Comparison of ENCODE assay signal across 8 cellular contexts in the genomic region with DNA sequence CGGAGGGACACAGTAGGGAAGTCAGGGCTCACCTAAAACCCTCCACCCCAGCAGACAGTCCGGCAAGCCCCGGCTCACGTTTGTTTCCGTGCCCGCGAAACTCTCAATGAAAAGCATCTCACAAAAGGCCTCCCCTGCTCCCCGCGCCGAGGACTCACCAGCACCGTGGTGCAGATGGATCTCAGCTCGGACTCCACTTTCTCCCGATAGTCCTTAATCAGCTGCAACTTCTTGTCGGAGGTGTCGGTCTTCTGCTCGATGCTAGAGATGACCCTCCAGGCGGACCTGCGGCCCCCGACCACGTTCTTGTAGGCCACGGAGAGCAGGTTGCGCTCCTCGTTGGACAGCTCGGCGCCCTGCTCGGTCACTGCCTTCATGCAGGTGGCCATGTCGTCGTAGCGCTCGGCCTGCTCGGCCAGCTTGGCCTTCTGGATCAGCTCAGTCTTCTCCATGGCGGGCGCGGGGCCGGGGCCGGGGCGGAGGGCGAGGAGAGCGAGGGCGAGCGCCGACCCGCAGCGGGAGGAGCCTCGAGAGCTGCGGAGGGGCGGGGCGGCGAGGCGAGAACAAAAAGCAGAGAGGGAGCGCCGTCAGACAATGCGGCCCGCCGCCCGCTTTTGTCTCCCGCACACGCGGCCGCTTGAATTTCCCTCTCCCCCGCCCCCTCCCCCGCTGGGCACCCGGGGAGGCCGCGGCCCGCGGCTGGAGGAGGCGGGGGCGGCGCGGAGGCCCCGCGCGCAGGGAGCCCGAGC. TPM values are rescaled to one million over a fixed set of nuclear protein-coding genes. Genes with fewer than 3 reads are reported as not detected.
A peak's percentile ranks its signal among the peaks of the same experiment; 100 is the strongest.
DNase-seq lines count a peak whose midpoint lies in the region; ATAC-seq and TF ChIP-seq lines count a peak whose summit lies in the region.

No MANE protein-coding gene starts in this region.

- ATAC-seq in GM18873 (IDR thresholded peaks at IDR 0.05; ENCODE audit: low FRiP score, unreplicated experiment) (peak; percentile 28), HG03108 (IDR thresholded peaks at IDR 0.05; ENCODE audit: unreplicated experiment) (peak; percentile 31), left lobe of liver (peak; percentile 67)

- no peaks in the 10 kb centered on the region for H3K9me3 Mint-ChIP-seq in chondrocyte (ENCODE audit: low read depth)

- POLR2A ChIA-PET in A673 (lab: Charles Lee; ENCODE audit: low non-redundant PET): interaction anchor here (0.7 to 1.0 kb wide), 2 partner anchors 157 to 213 kb away, joined by 4 to 11 read pairs; no protein-coding TSS in a partner anchor

- no peak for TF ChIP-seq CTCF in A673 (conservative IDR thresholded peaks at IDR 0.05; ENCODE audit: low read depth, low read length)
- TF ChIP-seq CTCF in chondrocyte (IDR thresholded peaks at IDR 0.05): no peak

- peak; percentile 89 for DNase-seq in A673 (ENCODE audit: low spot score)
- peak; percentile 76 to 82 for DNase-seq in NCI-H446 (lab: John Stamatoyannopoulos, UW)
- DNase-seq in activated CD4-positive, alpha-beta T cell treated with anti-CD3 and anti-CD28 coated beads for 4 hours: peak; percentile 71 to 79
- DNase-seq in chondrocyte (ENCODE audit: low spot score): no peak
- peak; percentile 80 for DNase-seq in left lobe of liver (ENCODE audit: low spot score)
- peak; percentile 68 for DNase-seq in stimulated activated CD4-positive, alpha-beta T cell treated with anti-CD3 and anti-CD28 coated beads, Interleukin-2, amount 100 ng/mL, for 4 hours (ENCODE audit: low read depth)

- BruUV-seq in A673 (replicated peaks; lab: Mats Ljungman, UMichigan): no TSS peak

- CTCF ChIA-PET in A673 (lab: Charles Lee): no interaction called here

- no peaks in the 10 kb centered on the region for H3K27me3 Mint-ChIP-seq in chondrocyte (ENCODE audit: low read depth)

- peak overlapping the region; percentile 94 for H3K4me3 Mint-ChIP-seq in chondrocyte (ENCODE audit: unreplicated experiment)

- H3K27ac ChIP-seq in A673 (ENCODE audit: low read depth, low read length, poor library complexity, severe bottlenecking): peak overlapping the region; percentile 95

- H3K36me3 ChIP-seq in A673 (ENCODE audit: insufficient read depth, low read length, poor library complexity, severe bottlenecking): peaks cover 39% of the 10 kb centered on the region

- H3K9me3 ChIP-seq in A673 (ENCODE audit: low read depth, low read length, poor library complexity, severe bottlenecking): no peaks in the 10 kb centered on the region

- peak overlapping the region; percentile 79 for H3K4me3 ChIP-seq in A673 (ENCODE audit: low read depth, low read length, poor library complexity, severe bottlenecking)

- H3K4me1 ChIP-seq in A673 (ENCODE audit: insufficient read depth, low read length, poor library complexity, severe bottlenecking): peaks cover 13% of the 10 kb centered on the region

- peaks cover 15% of the 10 kb centered on the region for H3K36me3 Mint-ChIP-seq in chondrocyte (ENCODE audit: low read depth)

- peak overlapping the region; percentile 96 for H3K27ac Mint-ChIP-seq in chondrocyte (ENCODE audit: unreplicated experiment)

- peaks cover 62% of the 10 kb centered on the region for H3K4me1 Mint-ChIP-seq in chondrocyte (ENCODE audit: low read depth)

- intact Hi-C loops in A673 (cut with micrococcal nuclease; ENCODE audit: unreplicated experiment): no loop called here

- no peaks in the 10 kb centered on the region for H3K27me3 ChIP-seq in A673 (replicated peaks; ENCODE audit: insufficient read depth, low read depth, low read length, poor library complexity)

RNA-seq across cellular contexts. Expression of a gene that starts 0.6 kb away (rescaled TPM):
- 505 and 533 TPM in 2 replicates for total RNA-seq in A673 (2021)
- 247 to 287 TPM (median 251 TPM) in 3 replicates for total RNA-seq in chondrocyte
- total RNA-seq in left lobe of liver: 82.3 TPM
